In the genomic region with DNA sequence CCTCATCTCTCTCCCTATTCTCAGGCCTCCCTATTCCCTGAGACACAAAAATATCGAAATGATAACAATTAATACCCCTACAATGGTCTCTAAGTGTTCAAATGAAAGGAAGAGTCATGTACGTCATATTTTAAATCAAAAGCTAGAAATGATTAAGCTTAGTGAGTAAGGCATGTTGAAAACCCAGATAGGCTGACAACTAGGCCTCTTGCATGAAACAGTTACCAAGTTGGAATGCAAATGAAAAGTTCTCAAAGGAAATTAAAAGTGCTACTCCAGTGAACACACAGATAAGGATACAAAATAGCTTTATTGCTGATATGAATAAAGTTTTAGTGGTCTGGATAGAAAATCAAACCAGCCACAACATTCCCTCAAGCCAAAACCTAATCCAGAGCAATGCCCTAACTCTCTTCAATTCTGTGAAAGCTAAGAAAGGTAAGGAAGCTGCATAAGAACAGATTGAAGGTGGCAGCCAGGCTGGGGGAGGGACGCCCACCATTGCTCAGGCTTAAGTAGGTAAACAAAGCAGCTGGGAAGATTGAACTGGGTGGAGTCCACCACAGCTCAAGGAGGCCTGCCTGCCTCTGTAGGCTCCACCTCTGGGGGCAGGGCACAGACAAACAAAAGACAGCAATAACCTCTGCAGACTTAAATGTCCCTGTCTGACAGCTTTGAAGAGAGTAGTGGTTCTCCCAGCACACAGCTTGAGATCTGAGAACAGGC, we compare ENCODE assay signal across 13 cellular contexts. TPM values are rescaled to one million over a fixed set of nuclear protein-coding genes. Genes with fewer than 3 reads are reported as not detected.
"Had no signal": no experiment of that assay in that cellular context is flagged by ENCODE, and none has a peak within 500 bp of the region (broad histone marks: within the 10 kb centered on the region; RNA-seq: fewer than 3 reads in every experiment).

No MANE protein-coding gene starts in this region.

RNA-seq across cellular contexts. Expression of gene FAM24B, which starts 12.5 kb away (rescaled TPM):
- total RNA-seq: gastrocnemius medialis had no signal

RNA-seq across cellular contexts. Expression of gene CUZD1, which starts 21.3 kb away (rescaled TPM):
- total RNA-seq: thoracic aorta had no signal

RNA-seq across cellular contexts. Expression of gene FAM24A, which starts 43.5 kb away (rescaled TPM):
- total RNA-seq: activated naive CD8-positive, alpha-beta T cell treated with anti-CD3 and anti-CD28 coated beads, Interleukin-2, amount 10 ng/mL, durations not matched to agents 7 days and 5 days; breast epithelium; cerebellum; gastrocnemius medialis; heart left ventricle; kidney epithelial cell; lower leg skin; mesenteric fat pad; natural killer cell treated with Interleukin-12 subunit alpha and Interleukin-12 subunit beta and Interleukin-15 and Interleukin-18, amount 100 ng/mL, for 72 hours; sciatic nerve; spleen; thoracic aorta; upper lobe of right lung had no signal
